ENCODE assay signal across 17 cellular contexts in the genomic region with DNA sequence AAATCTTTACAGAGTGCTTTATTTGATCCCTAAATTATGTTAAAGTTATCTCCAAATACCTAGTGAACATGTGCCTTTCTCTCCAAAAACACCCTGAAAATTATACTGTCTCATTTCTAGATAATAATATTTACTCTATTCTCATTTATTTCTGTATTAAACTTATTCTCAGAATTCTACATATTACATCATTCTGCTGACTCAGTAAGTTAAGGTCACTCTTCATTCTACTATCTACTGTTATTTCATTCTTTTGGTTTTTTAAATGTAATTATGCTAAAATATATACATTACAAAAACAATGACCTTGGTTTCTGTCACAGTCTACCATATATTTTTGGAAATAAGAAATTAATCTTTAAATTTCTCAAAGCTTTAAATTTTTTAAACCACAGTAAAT.
DNase-seq lines count a peak whose midpoint lies in the region; ATAC-seq, FAIRE-seq and TF ChIP-seq lines count a peak whose summit lies in the region.
"Had no signal": no experiment of that assay in that cellular context is flagged by ENCODE, and none has a peak within 500 bp of the region (broad histone marks: within the 10 kb centered on the region; RNA-seq: fewer than 3 reads in every experiment).

No MANE protein-coding gene starts in this region.

- no peak for FAIRE-seq in A549 (lab: Jason Lieb, UNC)
- no peak for FAIRE-seq in H1 (lab: Jason Lieb, UNC)
- FAIRE-seq: GM12878, GM18507 had no signal

- H2AK5ac ChIP-seq in H1 (ENCODE audit: low read depth, low read length), result no peak overlapping the region

- H3K27me3 Mint-ChIP-seq in endothelial cell (ENCODE audit: unreplicated experiment) (peaks cover 2% of the 10 kb centered on the region), Caco-2 (ENCODE audit: insufficient read depth, unreplicated experiment) (no peaks in the 10 kb centered on the region)
- H3K27me3 Mint-ChIP-seq: CD4-positive, alpha-beta memory T cell; IgD-negative memory B cell had no signal

- no peak overlapping the region for H3K18ac ChIP-seq in H1 (ENCODE audit: extremely low read depth, low read length)

- no peak overlapping the region for H2BK15ac ChIP-seq in H1 (ENCODE audit: low read length)

- H3K27ac ChIP-seq in A549 (no peak overlapping the region), HUES6 (ENCODE audit: low read depth, low read length) (0 out of 2 replicates have a peak overlapping the region, but pooled peaks have one; percentile 27), H1 (ENCODE audit: low read depth, low read length) (no peak overlapping the region), osteoblast (ENCODE audit: low read depth, low read length) (no peak overlapping the region)
- H3K27ac ChIP-seq: C4-2B, HL-60, KMS-11 had no signal

- no peak overlapping the region for H4K8ac ChIP-seq in H1 (ENCODE audit: extremely low read depth, insufficient read depth, low read length)

- H2BK120ac ChIP-seq in H1 (replicated peaks; ENCODE audit: low read depth, low read length), result no peak overlapping the region

- H3K79me2 ChIP-seq in H1 (ENCODE audit: control insufficient read depth in 1 of 2, insufficient read depth in 2 of 2, low read length in 2 of 2) (no peaks in the 10 kb centered on the region), osteoblast (ENCODE audit: insufficient read depth, low read length) (no peaks in the 10 kb centered on the region)

- DNase-seq in A549 (ENCODE audit: low read depth in 1 of 2, low spot score in 1 of 2) (no peak), H1 (ENCODE audit: low read depth in 1 of 2, low spot score in 2 of 2) (no peak), osteoblast (ENCODE audit: insufficient read length, low spot score, missing footprints) (peak; percentile 62), endothelial cell (ENCODE audit: low spot score) (no peak), Caco-2 (no peak)
- DNase-seq: BE2C; CD4-positive, alpha-beta memory T cell; DMS53; HCEC 1CT had no signal

- H2BK12ac ChIP-seq in H1 (ENCODE audit: low read depth, low read length), result no peak overlapping the region

- intact Hi-C loops in Caco-2 (cut with micrococcal nuclease; ENCODE audit: unreplicated experiment), result no loop called here

- no peaks in the 10 kb centered on the region for H3K27me3 ChIP-seq in HUES6 (ENCODE audit: control insufficient read depth, insufficient read depth, low read length)
- H3K27me3 ChIP-seq in H1 (replicated peaks in 1 of 4; ENCODE audit: control insufficient read depth in 3 of 4, extremely low read depth in 1 of 4, insufficient read depth in 3 of 4, low read length in 3 of 4), result no peaks in the 10 kb centered on the region
- H3K27me3 ChIP-seq in osteoblast (ENCODE audit: insufficient read depth, low read length), result no peaks in the 10 kb centered on the region
- H3K27me3 ChIP-seq in Caco-2 (replicated peaks; ENCODE audit: control insufficient read depth, insufficient read depth, low read length), result no peaks in the 10 kb centered on the region
- H3K27me3 ChIP-seq: BE2C had no signal

- no peaks in the 10 kb centered on the region for H4K20me1 ChIP-seq in H1 (replicated peaks in 1 of 2; ENCODE audit: control insufficient read depth in 1 of 2, insufficient read depth in 2 of 2, low read length in 2 of 2)
- H4K20me1 ChIP-seq in osteoblast (ENCODE audit: insufficient read depth, low read length), result no peaks in the 10 kb centered on the region

- TF ChIP-seq CTCF in A549 (IDR thresholded peaks at IDR 0.05), result no peak
- TF ChIP-seq CTCF in H1 (IDR thresholded peaks at IDR 0.05; ENCODE audit: control extremely low read depth in 1 of 3, insufficient read depth in 1 of 3, low read depth in 1 of 3, low read length in 3 of 3), result no peak
- TF ChIP-seq CTCF in osteoblast (IDR thresholded peaks at IDR 0.05; ENCODE audit: extremely low read depth, low read depth, low read length), result no peak
- TF ChIP-seq CTCF in endothelial cell (IDR thresholded peaks at IDR 0.05; ENCODE audit: unreplicated experiment), result no peak
- no peak for TF ChIP-seq CTCF in Caco-2 (IDR thresholded peaks at IDR 0.05; ENCODE audit: insufficient read depth in 1 of 2, low read depth in 1 of 2, low read length in 1 of 2, severe bottlenecking in 1 of 2, unreplicated experiment in 1 of 2)

- H4K5ac ChIP-seq in H1 (ENCODE audit: insufficient read length, low read depth, low read length), result peak overlapping the region; percentile 76

- TF ChIP-seq EP300 in A549 (IDR thresholded peaks at IDR 0.05), result no peak
- no peak for TF ChIP-seq EP300 in H1 (IDR thresholded peaks at IDR 0.05; ENCODE audit: borderline replicate concordance in 1 of 2, low read depth in 2 of 2, low read length in 2 of 2)

- H3K4me3 ChIP-seq in A549 (no peak overlapping the region), HUES6 (ENCODE audit: low read depth, low read length) (no peak overlapping the region), H1 (ENCODE audit: extremely low read depth in 1 of 4, insufficient read depth in 2 of 4, low read depth in 3 of 4, low read length in 4 of 4) (no peak overlapping the region), osteoblast (ENCODE audit: insufficient read depth, low read length) (no peak overlapping the region), Caco-2 (ENCODE audit: low read depth, low read length) (no peak overlapping the region)
- H3K4me3 ChIP-seq: GM12878 had no signal

- H3K9me3 Mint-ChIP-seq in endothelial cell (ENCODE audit: unreplicated experiment), result no peaks in the 10 kb centered on the region
- no peaks in the 10 kb centered on the region for H3K9me3 Mint-ChIP-seq in Caco-2 (ENCODE audit: unreplicated experiment)
- H3K9me3 Mint-ChIP-seq: CD4-positive, alpha-beta memory T cell; IgD-negative memory B cell had no signal

- no peak overlapping the region for H3K4me2 ChIP-seq in A549
- H3K4me2 ChIP-seq in H1 (ENCODE audit: insufficient read depth in 1 of 2, low read depth in 2 of 2, low read length in 2 of 2), result no peak overlapping the region
- no peak overlapping the region for H3K4me2 ChIP-seq in osteoblast (ENCODE audit: insufficient read depth, low read length)
- H3K4me2 ChIP-seq: KMS-11 had no signal

- BruUV-seq in Caco-2 (replicated peaks; lab: Mats Ljungman, UMichigan), result no TSS peak

- no peak overlapping the region for H4K91ac ChIP-seq in H1 (replicated peaks; ENCODE audit: insufficient read length, low read length)

- no peaks in the 10 kb centered on the region for H3K9me3 ChIP-seq in A549
- H3K9me3 ChIP-seq in HUES6 (ENCODE audit: control insufficient read depth, insufficient read depth, low read depth, low read length), result no peaks in the 10 kb centered on the region
- H3K9me3 ChIP-seq in H1 (ENCODE audit: insufficient read depth in 2 of 2, low read depth in 1 of 2, low read length in 1 of 2), result no peaks in the 10 kb centered on the region
- no peaks in the 10 kb centered on the region for H3K9me3 ChIP-seq in osteoblast (ENCODE audit: low read depth, low read length)
- H3K9me3 ChIP-seq in Caco-2, result no peaks in the 10 kb centered on the region
- H3K9me3 ChIP-seq: BE2C had no signal

- no peak for TF ChIP-seq RAD21 in A549 (conservative IDR thresholded peaks at IDR 0.05 in 1 of 2, IDR thresholded peaks at IDR 0.05 in 1 of 2)
- no peak for TF ChIP-seq RAD21 in H1 (IDR thresholded peaks at IDR 0.05 in 1 of 2, conservative IDR thresholded peaks at IDR 0.05 in 1 of 2; ENCODE audit: low read depth in 2 of 2, low read length in 2 of 2)

- H3K9ac ChIP-seq in HUES6 (ENCODE audit: low read length) (no peak overlapping the region), H1 (replicated peaks in 1 of 4; ENCODE audit: extremely low read depth in 1 of 4, low read depth in 3 of 4, low read length in 3 of 4) (no peak overlapping the region)
- H3K9ac ChIP-seq: KMS-11 had no signal

- H3K4me3 Mint-ChIP-seq in endothelial cell (ENCODE audit: unreplicated experiment), result no peak overlapping the region
- no peak overlapping the region for H3K4me3 Mint-ChIP-seq in Caco-2 (ENCODE audit: unreplicated experiment)
- H3K4me3 Mint-ChIP-seq: CD4-positive, alpha-beta memory T cell had no signal

- H2AFZ ChIP-seq in H1 (ENCODE audit: low read length) (no peak overlapping the region), osteoblast (ENCODE audit: low read length) (no peak overlapping the region)

- no peak overlapping the region for H3K56ac ChIP-seq in H1 (replicated peaks; ENCODE audit: insufficient read length, low read depth, low read length)

- H3K23ac ChIP-seq in H1 (ENCODE audit: insufficient read length), result no peak overlapping the region

- H3K27ac Mint-ChIP-seq in endothelial cell (ENCODE audit: unreplicated experiment), result no peak overlapping the region
- no peak overlapping the region for H3K27ac Mint-ChIP-seq in Caco-2 (ENCODE audit: unreplicated experiment)
- H3K27ac Mint-ChIP-seq: IgD-negative memory B cell had no signal

- no peak overlapping the region for H3K14ac ChIP-seq in H1 (ENCODE audit: insufficient read length)

- H2BK20ac ChIP-seq in H1 (ENCODE audit: low read length), result no peak overlapping the region

- ATAC-seq in A549, result no peak
- ATAC-seq in GM21825 (IDR thresholded peaks at IDR 0.05; ENCODE audit: unreplicated experiment), result no peak
- ATAC-seq: GM12878 had no signal

- no peaks in the 10 kb centered on the region for H3K36me3 Mint-ChIP-seq in endothelial cell (ENCODE audit: low read depth, unreplicated experiment)
- H3K36me3 Mint-ChIP-seq in Caco-2 (ENCODE audit: insufficient read depth, unreplicated experiment), result peaks cover 5% of the 10 kb centered on the region

- no peak overlapping the region for H2BK5ac ChIP-seq in H1 (ENCODE audit: low read depth, low read length)

- POLR2A ChIA-PET in A549 (lab: Yijun Ruan, JAX), result no interaction called here
- POLR2A ChIA-PET in H1 (lab: Charles Lee; ENCODE audit: partially characterized antibody), result no interaction called here
- POLR2A ChIA-PET in Caco-2 (lab: Charles Lee), result interaction anchor here (0.6 kb wide), 1 partner anchor 95 kb away, joined by 3 read pairs; no protein-coding TSS in a partner anchor

- no peaks in the 10 kb centered on the region for H3K79me1 ChIP-seq in H1 (ENCODE audit: low read depth, low read length)

- H3K4me1 ChIP-seq in A549 (no peaks in the 10 kb centered on the region), HUES6 (ENCODE audit: control insufficient read depth, insufficient read depth, low read length) (peaks cover 7% of the 10 kb centered on the region; the same call in 1 of the 2 replicates), H1 (replicated peaks in 1 of 4; ENCODE audit: control insufficient read depth in 3 of 4, insufficient read depth in 4 of 4, low read length in 3 of 4) (peaks cover 0 to 6% (median 0%) of the 10 kb centered on the region in 4 experiments; a peak in 1 of 7 replicates), osteoblast (ENCODE audit: insufficient read depth, low read length) (no peaks in the 10 kb centered on the region), Caco-2 (no peaks in the 10 kb centered on the region)
- H3K4me1 ChIP-seq: BE2C had no signal

- H3K4ac ChIP-seq in H1 (replicated peaks; ENCODE audit: insufficient read length, low read depth, low read length), result no peak overlapping the region

- H3K4me1 Mint-ChIP-seq in endothelial cell (ENCODE audit: unreplicated experiment) (no peaks in the 10 kb centered on the region), Caco-2 (ENCODE audit: low read depth, unreplicated experiment) (no peaks in the 10 kb centered on the region)
- H3K4me1 Mint-ChIP-seq: IgD-negative memory B cell had no signal

- H3K36me3 ChIP-seq in HUES6 (ENCODE audit: control insufficient read depth, insufficient read depth, low read length) (no peaks in the 10 kb centered on the region; the same call in 1 of the 2 replicates), H1 (ENCODE audit: control insufficient read depth in 2 of 4, insufficient read depth in 4 of 4, low read length in 3 of 4) (peaks cover 0 to 6% (median 0%) of the 10 kb centered on the region in 4 experiments; a peak in 2 of 8 replicates), osteoblast (ENCODE audit: insufficient read depth, low read length) (no peaks in the 10 kb centered on the region), Caco-2 (ENCODE audit: control insufficient read depth, insufficient read depth, low read length) (no peaks in the 10 kb centered on the region)

- TF ChIP-seq POLR2A in A549 (IDR thresholded peaks at IDR 0.05; ENCODE audit: low read length), result no peak
- no peak for TF ChIP-seq POLR2A in H1 (IDR thresholded peaks at IDR 0.05; ENCODE audit: control extremely low read depth in 1 of 2, low read depth in 2 of 2, low read length in 2 of 2)

- H3K23me2 ChIP-seq in H1 (ENCODE audit: low read depth, low read length), result no peaks in the 10 kb centered on the region

- CTCF ChIA-PET in A549 (lab: Yijun Ruan, JAX), result no interaction called here
- CTCF ChIA-PET in H1 (lab: Charles Lee; ENCODE audit: partially characterized antibody), result interaction anchor here (1.1 to 2.5 kb wide), 2 partner anchors 102 to 240 kb away, joined by 3 to 7 read pairs; no protein-coding TSS in a partner anchor
- CTCF ChIA-PET in Caco-2 (lab: Charles Lee), result no interaction called here

Comparison
In these comparisons a context has a peak if more than half of its experiments do, and no peak if none do; other contexts are left out.
1. Of the 18 proteins assayed by ChIP-seq in both H1 and A549: peak only in H1: none; only in A549: none; in both: MAFK; in neither: 17.